Comparison of ENCODE assay signal across 14 cellular contexts in genomic region chr12:7929069-7929792, GRCh38. TPM values are rescaled to one million over a fixed set of nuclear protein-coding genes. Genes with fewer than 3 reads are reported as not detected.
DNase-seq lines count a peak whose midpoint lies in the region; ATAC-seq and TF ChIP-seq lines count a peak whose summit lies in the region.
"Had no signal": no experiment of that assay in that cellular context is flagged by ENCODE, and none has a peak within 500 bp of the region (broad histone marks: within the 10 kb centered on the region; RNA-seq: fewer than 3 reads in every experiment).

No MANE protein-coding gene starts in this region.

- intact Hi-C loops in activated CD4-positive, alpha-beta T cell treated with anti-CD3 and anti-CD28 coated beads, Interleukin-2, amount 10 ng/mL, durations not matched to agents 24 days and 14 days (cut with micrococcal nuclease): no loop called here

- ATAC-seq in naive thymus-derived CD8-positive, alpha-beta T cell: no peak
- ATAC-seq in HG03378 (IDR thresholded peaks at IDR 0.05; ENCODE audit: unreplicated experiment): no peak

- peak overlapping the region; percentile 48 for H3K4me2 ChIP-seq in Loucy (ENCODE audit: low read depth, low read length, poor library complexity, severe bottlenecking)

- no peak overlapping the region for H2AFZ ChIP-seq in Loucy (ENCODE audit: low read length)

- peaks cover 69% of the 10 kb centered on the region; the same call in 1 of the 2 replicates for H3K36me3 ChIP-seq in Loucy (ENCODE audit: insufficient read depth, low read length)
- H3K36me3 ChIP-seq: ovary had no signal

- H3K9me3 Mint-ChIP-seq in activated CD4-positive, alpha-beta T cell treated with anti-CD3 and anti-CD28 coated beads, Interleukin-2, amount 10 ng/mL, durations not matched to agents 24 days and 14 days: no peaks in the 10 kb centered on the region
- H3K9me3 Mint-ChIP-seq in activated naive CD8-positive, alpha-beta T cell treated with anti-CD3 and anti-CD28 coated beads for 36 hours: no peaks in the 10 kb centered on the region
- no peaks in the 10 kb centered on the region for H3K9me3 Mint-ChIP-seq in naive thymus-derived CD8-positive, alpha-beta T cell
- H3K9me3 Mint-ChIP-seq: activated CD4-positive, alpha-beta T cell treated with anti-CD3 and anti-CD28 coated beads, Interleukin-2, amount 10 ng/mL, durations not matched to agents 7 days and 5 days had no signal

- H4K20me1 ChIP-seq in Loucy (ENCODE audit: insufficient read depth, low read length, poor library complexity, severe bottlenecking): peaks cover 21% of the 10 kb centered on the region

- peak overlapping the region; percentile 64 for H3K27ac Mint-ChIP-seq in activated CD4-positive, alpha-beta T cell treated with anti-CD3 and anti-CD28 coated beads, Interleukin-2, amount 10 ng/mL, durations not matched to agents 24 days and 14 days
- peak overlapping the region; percentile 62 for H3K27ac Mint-ChIP-seq in activated naive CD8-positive, alpha-beta T cell treated with anti-CD3 and anti-CD28 coated beads for 36 hours
- H3K27ac Mint-ChIP-seq in naive thymus-derived CD8-positive, alpha-beta T cell: peak overlapping the region in 8 of 10 donors; percentile 10 to 84 (median 35)

- peak overlapping the region; percentile 52 for H3K4me3 Mint-ChIP-seq in activated CD4-positive, alpha-beta T cell treated with anti-CD3 and anti-CD28 coated beads, Interleukin-2, amount 10 ng/mL, durations not matched to agents 24 days and 14 days
- H3K4me3 Mint-ChIP-seq in activated naive CD8-positive, alpha-beta T cell treated with anti-CD3 and anti-CD28 coated beads for 36 hours: no peak overlapping the region
- peak overlapping the region in 4 of 10 donors; percentile 16 to 67 (median 42) for H3K4me3 Mint-ChIP-seq in naive thymus-derived CD8-positive, alpha-beta T cell
- H3K4me3 Mint-ChIP-seq: activated CD4-positive, alpha-beta T cell treated with anti-CD3 and anti-CD28 coated beads, Interleukin-2, amount 10 ng/mL, durations not matched to agents 7 days and 5 days had no signal

- peaks cover 23% of the 10 kb centered on the region for H3K4me1 ChIP-seq in Loucy (ENCODE audit: insufficient read depth, low read length, poor library complexity, severe bottlenecking)

- no peak overlapping the region for H3K9ac ChIP-seq in Loucy (ENCODE audit: low read depth, low read length, poor library complexity, severe bottlenecking)

- no peaks in the 10 kb centered on the region for H3K27me3 Mint-ChIP-seq in activated CD4-positive, alpha-beta T cell treated with anti-CD3 and anti-CD28 coated beads, Interleukin-2, amount 10 ng/mL, durations not matched to agents 24 days and 14 days
- no peaks in the 10 kb centered on the region for H3K27me3 Mint-ChIP-seq in activated naive CD8-positive, alpha-beta T cell treated with anti-CD3 and anti-CD28 coated beads for 36 hours
- H3K27me3 Mint-ChIP-seq in naive thymus-derived CD8-positive, alpha-beta T cell: no peaks in the 10 kb centered on the region
- H3K27me3 Mint-ChIP-seq: activated CD4-positive, alpha-beta T cell treated with anti-CD3 and anti-CD28 coated beads, Interleukin-2, amount 10 ng/mL, durations not matched to agents 7 days and 5 days had no signal

- H3K4me3 ChIP-seq in Loucy (ENCODE audit: low read length, poor library complexity, severe bottlenecking): no peak overlapping the region
- H3K4me3 ChIP-seq: ovary had no signal

- no peak for DNase-seq in activated CD4-positive, alpha-beta T cell treated with anti-CD3 and anti-CD28 coated beads, Interleukin-2, amount 10 ng/mL, durations not matched to agents 24 days and 14 days
- no peak for DNase-seq in activated CD4-positive, alpha-beta T cell treated with anti-CD3 and anti-CD28 coated beads for 1 hour
- no peak for DNase-seq in activated naive CD8-positive, alpha-beta T cell treated with anti-CD3 and anti-CD28 coated beads for 36 hours
- no peak for DNase-seq in naive thymus-derived CD8-positive, alpha-beta T cell
- DNase-seq in HT-29 (ENCODE audit: low spot score): no peak
- no peak for DNase-seq in HCEC 1CT
- DNase-seq: activated CD4-positive, alpha-beta T cell treated with anti-CD3 and anti-CD28 coated beads, Interleukin-2, amount 10 ng/mL, durations not matched to agents 7 days and 5 days; foreskin fibroblast; midbrain; NCI-H446; ovary; SW 1271 had no signal

- H3K79me2 ChIP-seq in Loucy (ENCODE audit: insufficient read depth, low read length): peaks cover 72% of the 10 kb centered on the region

- H3K36me3 Mint-ChIP-seq in activated CD4-positive, alpha-beta T cell treated with anti-CD3 and anti-CD28 coated beads, Interleukin-2, amount 10 ng/mL, durations not matched to agents 24 days and 14 days (ENCODE audit: low read depth): peaks cover 65% of the 10 kb centered on the region
- H3K36me3 Mint-ChIP-seq in activated naive CD8-positive, alpha-beta T cell treated with anti-CD3 and anti-CD28 coated beads for 36 hours: peaks cover 37% of the 10 kb centered on the region
- H3K36me3 Mint-ChIP-seq in naive thymus-derived CD8-positive, alpha-beta T cell: peaks cover 12 to 46% (median 35%) of the 10 kb centered on the region in 3 donors

- TF ChIP-seq CTCF in Loucy (conservative IDR thresholded peaks at IDR 0.05; ENCODE audit: low read length): no peak

- POLR2A ChIA-PET in naive thymus-derived CD8-positive, alpha-beta T cell (lab: Charles Lee): interaction anchor here (1.2 kb wide), 1 partner anchor 92 kb away, joined by 3 read pairs; no protein-coding TSS in a partner anchor

- H3K4me1 Mint-ChIP-seq in activated CD4-positive, alpha-beta T cell treated with anti-CD3 and anti-CD28 coated beads, Interleukin-2, amount 10 ng/mL, durations not matched to agents 24 days and 14 days: peaks cover 45% of the 10 kb centered on the region
- H3K4me1 Mint-ChIP-seq in activated naive CD8-positive, alpha-beta T cell treated with anti-CD3 and anti-CD28 coated beads for 36 hours: peaks cover 35% of the 10 kb centered on the region
- peaks cover 21 to 56% (median 52%) of the 10 kb centered on the region in 4 donors for H3K4me1 Mint-ChIP-seq in naive thymus-derived CD8-positive, alpha-beta T cell

- H3F3A ChIP-seq in Loucy (ENCODE audit: low read depth): no peaks in the 10 kb centered on the region

- no peaks in the 10 kb centered on the region for H3K9me3 ChIP-seq in Loucy (ENCODE audit: insufficient read depth, low read depth, low read length)
- H3K9me3 ChIP-seq: ovary had no signal

- H3K27me3 ChIP-seq in Loucy (ENCODE audit: insufficient read depth, low read length, poor library complexity, severe bottlenecking): no peaks in the 10 kb centered on the region
- H3K27me3 ChIP-seq: ovary had no signal

- H3K9me2 ChIP-seq in Loucy (replicated peaks; ENCODE audit: low read depth, low read length): no peaks in the 10 kb centered on the region

RNA-seq across cellular contexts. Expression of gene SLC2A3, which starts 6.8 kb away (rescaled TPM):
- 362 and 366 TPM in 2 replicates for total RNA-seq in activated CD4-positive, alpha-beta T cell treated with anti-CD3 and anti-CD28 coated beads, Interleukin-2, amount 10 ng/mL, durations not matched to agents 24 days and 14 days
- 100 to 1,000 TPM; 125 to 147 TPM for total RNA-seq in activated naive CD8-positive, alpha-beta T cell treated with anti-CD3 and anti-CD28 coated beads for 36 hours
- 100 to 1,000 TPM; 108 to 115 TPM for total RNA-seq in naive thymus-derived CD8-positive, alpha-beta T cell
- polyA plus RNA-seq in naive thymus-derived CD8-positive, alpha-beta T cell: 10 to 100 TPM; 47.6 to 88.0 (median 71.8) TPM
- not detected in 2 replicates for total RNA-seq in HT-29 (2014; rRNA removed; shearing (Covaris generic))

RNA-seq across cellular contexts. Expression of gene SLC2A14, which starts 56.5 kb away (rescaled TPM):
- total RNA-seq in activated CD4-positive, alpha-beta T cell treated with anti-CD3 and anti-CD28 coated beads, Interleukin-2, amount 10 ng/mL, durations not matched to agents 24 days and 14 days: 0.09 and 0.31 TPM in 2 replicates
- under 1 TPM in 1 of 2 experiments, not detected in 1; 0.08 TPM for total RNA-seq in activated naive CD8-positive, alpha-beta T cell treated with anti-CD3 and anti-CD28 coated beads for 36 hours
- not detected for total RNA-seq in naive thymus-derived CD8-positive, alpha-beta T cell
- polyA plus RNA-seq in naive thymus-derived CD8-positive, alpha-beta T cell: under 1 TPM in 1 of 3 donors, not detected in 2; 0.67 TPM
- not detected in 2 replicates for total RNA-seq in HT-29 (2014; rRNA removed; shearing (Covaris generic))

Comparison
In these comparisons a context has a peak if more than half of its experiments do, and no peak if none do; other contexts are left out.
1. RNA of gene SLC2A3, which starts 6.8 kb away (total RNA-seq): 362 to 366 TPM in activated CD4-positive, alpha-beta T cell treated with anti-CD3 and anti-CD28 coated beads, Interleukin-2, amount 10 ng/mL, durations not matched to agents 24 days and 14 days, 125 to 147 TPM in activated naive CD8-positive, alpha-beta T cell treated with anti-CD3 and anti-CD28 coated beads for 36 hours and 108 to 115 TPM in naive thymus-derived CD8-positive, alpha-beta T cell; not detected in HT-29; every median in the first group is over 100 times any median in the second.
2. Peak in every context shown above with its lines, with median percentiles within 50 percentile points of each other: H3K27ac Mint-ChIP-seq.